ENCODE assay signal across 8 cellular contexts in genomic region chr11:104917259-104918112, GRCh38. TPM values are rescaled to one million over a fixed set of nuclear protein-coding genes. Genes with fewer than 3 reads are reported as not detected.
DNase-seq lines count a peak whose midpoint lies in the region; ATAC-seq, FAIRE-seq and TF ChIP-seq lines count a peak whose summit lies in the region.

No MANE protein-coding gene starts in this region.

- no peaks in the 10 kb centered on the region for H3K36me3 ChIP-seq in pancreas

- H3K4me3 ChIP-seq in GM12864 (ENCODE audit: low read depth, low read length) = peak overlapping the region; percentile 34; the same call in 1 of the 2 replicates
- H3K4me3 ChIP-seq in cardiac fibroblast (replicated peaks in 1 of 2; ENCODE audit: low read depth in 2 of 2, low read length in 2 of 2) = peak overlapping the region; percentile 32 to 47
- H3K4me3 ChIP-seq in pancreas = peak overlapping the region in 3 of 4 donors; percentile 3 to 33 (median 27)

- H3K4me1 ChIP-seq in pancreas = peaks cover 0 to 9% (median 0%) of the 10 kb centered on the region in 3 donors
- no peaks in the 10 kb centered on the region for H3K4me1 ChIP-seq in foreskin keratinocyte

- H3K27ac ChIP-seq in pancreas = peak overlapping the region in 3 of 4 donors; percentile 13 to 70 (median 53)
- H3K27ac ChIP-seq in foreskin keratinocyte = no peak overlapping the region

- intact Hi-C loops in pancreas (cut with DNase I) = no loop called here

- WGBS in pancreas, 2 donors = 23 to 45% methylated on average over 3 to 4 of the region's 4 CpGs

- TF ChIP-seq CTCF in GM12864 (IDR thresholded peaks at IDR 0.05; ENCODE audit: low read depth, low read length, missing control alignments) (no peak), cardiac fibroblast (IDR thresholded peaks at IDR 0.05; ENCODE audit: low read depth, low read length) (no peak), pancreas (IDR thresholded peaks at IDR 0.05) (no peak), foreskin keratinocyte (conservative IDR thresholded peaks at IDR 0.05) (no peak)

- FAIRE-seq in pancreas (lab: Jason Lieb, UNC) = no peak

- ATAC-seq in HG02943 (IDR thresholded peaks at IDR 0.05; ENCODE audit: low read depth, unreplicated experiment) (peak; percentile 17), pancreas (peak; percentile 53 to 69 (median 60)), foreskin keratinocyte (no peak), GM18861 (IDR thresholded peaks at IDR 0.05; ENCODE audit: unreplicated experiment) (no peak)

- H3K9me3 ChIP-seq in pancreas = no peaks in the 10 kb centered on the region

- H3K27me3 ChIP-seq in pancreas (no peaks in the 10 kb centered on the region), foreskin keratinocyte (no peaks in the 10 kb centered on the region)

- DNase-seq in GM12864 (ENCODE audit: low read depth) (no peak), cardiac fibroblast (ENCODE audit: low read depth in 2 of 2) (no peak), pancreas (no peak), NCI-H69 (lab: John Stamatoyannopoulos, UW) (no peak), foreskin keratinocyte (no peak), HPDE6-E6E7 (ENCODE audit: extremely low spot score) (no peak)

RNA-seq across cellular contexts. Expression of gene CASP12, which starts 19.2 kb away (rescaled TPM):
- total RNA-seq in pancreas (under 1 TPM in 3 of 6 donors, not detected in 3; 0.16 to 0.23 (median 0.20) TPM), foreskin keratinocyte (not detected in 2 replicates)
- polyA plus RNA-seq in pancreas (under 1 TPM; 0.46 to 0.66 TPM), foreskin keratinocyte (not detected in 2 replicates)

RNA-seq across cellular contexts. Expression of gene CASP4, which starts 50.9 kb away (rescaled TPM):
- total RNA-seq in pancreas (10 to 100 TPM; 29.7 to 60.8 (median 42.9) TPM), foreskin keratinocyte (76.0 and 96.1 TPM in 2 replicates)
- polyA plus RNA-seq in pancreas (10 to 100 TPM; 39.2 to 46.0 TPM), foreskin keratinocyte (67.5 and 70.3 TPM in 2 replicates)

Comparison
In these comparisons a context has a peak if more than half of its experiments do, and no peak if none do; other contexts are left out.
1. ATAC-seq: peak in HG02943 (single experiment) and pancreas (4 of 4); none in foreskin keratinocyte (single experiment) and GM18861 (single experiment).
2. Peak in every context shown above with its lines, with median percentiles within 50 percentile points of each other: H3K4me3 ChIP-seq.